ENCODE assay signal across 10 cellular contexts in the genomic region with DNA sequence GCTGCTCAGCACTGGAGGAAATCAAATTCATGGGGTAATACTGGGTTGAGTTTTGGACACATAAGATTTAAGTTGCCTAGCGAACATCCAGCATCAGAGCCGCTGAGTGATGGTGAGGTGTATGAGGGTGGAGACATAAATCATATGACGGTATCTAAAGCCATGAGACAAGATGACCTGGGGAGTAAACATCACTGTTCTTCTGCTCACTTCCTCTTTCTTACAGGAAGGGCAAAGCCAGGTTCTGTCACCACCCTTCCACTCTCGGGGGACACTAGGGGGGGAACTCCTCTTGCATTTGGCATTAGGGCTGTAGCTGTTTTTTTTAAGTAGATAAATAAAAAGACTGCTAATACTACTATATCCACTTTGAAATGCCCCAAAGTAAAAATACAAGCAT.
A peak's percentile ranks its signal among the peaks of the same experiment; 100 is the strongest.
DNase-seq lines count a peak whose midpoint lies in the region; ATAC-seq and TF ChIP-seq lines count a peak whose summit lies in the region.
"Had no signal": no experiment of that assay in that cellular context is flagged by ENCODE, and none has a peak within 500 bp of the region (broad histone marks: within the 10 kb centered on the region; RNA-seq: fewer than 3 reads in every experiment).

No MANE protein-coding gene starts in this region.

- ATAC-seq in GM18505 (IDR thresholded peaks at IDR 0.05; ENCODE audit: unreplicated experiment) (peak; percentile 85), GM21528 (IDR thresholded peaks at IDR 0.05; ENCODE audit: low FRiP score, unreplicated experiment) (peak; percentile 94), HG03457 (IDR thresholded peaks at IDR 0.05; ENCODE audit: unreplicated experiment) (peak; percentile 81)
- ATAC-seq in central memory CD8-positive, alpha-beta T cell (replicated peaks; ENCODE audit: extremely low read depth, poor library complexity, severe bottlenecking): peak; percentile 52

- no peak overlapping the region for H3K27ac ChIP-seq in substantia nigra (ENCODE audit: low read depth, low read length, poor library complexity, severe bottlenecking)
- H3K27ac ChIP-seq: epithelial cell of prostate had no signal

- TF ChIP-seq POLR2A in GM18505 (IDR thresholded peaks at IDR 0.05; ENCODE audit: borderline replicate concordance, extremely low read depth, insufficient read depth, insufficient read length): no peak

- DNase-seq in central memory CD8-positive, alpha-beta T cell (ENCODE audit: low spot score in 2 of 2): no peak
- no peak for DNase-seq in NCI-H510A treated with DMSO at 0.1 percent for 48 hours (lab: John Stamatoyannopoulos, UW)
- DNase-seq in substantia nigra (lab: John Stamatoyannopoulos, UW): no peak
- DNase-seq in COLO829 (ENCODE audit: low spot score): no peak
- no peak for DNase-seq in HuH-7 (ENCODE audit: low spot score)
- DNase-seq: activated CD8-positive, alpha-beta memory T cell treated with anti-CD3 and anti-CD28 coated beads, Interleukin-2, amount 50 U/mL, for 4 hours had no signal

- peaks cover 76% of the 10 kb centered on the region for H3K36me3 Mint-ChIP-seq in central memory CD8-positive, alpha-beta T cell (ENCODE audit: insufficient read depth)

- H3K4me1 Mint-ChIP-seq in central memory CD8-positive, alpha-beta T cell: peaks cover 15% of the 10 kb centered on the region

- no peak overlapping the region for H3K27ac Mint-ChIP-seq in central memory CD8-positive, alpha-beta T cell (ENCODE audit: low read depth)

- H3K4me3 Mint-ChIP-seq in central memory CD8-positive, alpha-beta T cell: no peak overlapping the region

- H3K27me3 Mint-ChIP-seq in central memory CD8-positive, alpha-beta T cell: no peaks in the 10 kb centered on the region

- no peaks in the 10 kb centered on the region for H3K9me3 Mint-ChIP-seq in central memory CD8-positive, alpha-beta T cell
